Comparison of ENCODE assay signal across 2 cellular contexts in the genomic region with DNA sequence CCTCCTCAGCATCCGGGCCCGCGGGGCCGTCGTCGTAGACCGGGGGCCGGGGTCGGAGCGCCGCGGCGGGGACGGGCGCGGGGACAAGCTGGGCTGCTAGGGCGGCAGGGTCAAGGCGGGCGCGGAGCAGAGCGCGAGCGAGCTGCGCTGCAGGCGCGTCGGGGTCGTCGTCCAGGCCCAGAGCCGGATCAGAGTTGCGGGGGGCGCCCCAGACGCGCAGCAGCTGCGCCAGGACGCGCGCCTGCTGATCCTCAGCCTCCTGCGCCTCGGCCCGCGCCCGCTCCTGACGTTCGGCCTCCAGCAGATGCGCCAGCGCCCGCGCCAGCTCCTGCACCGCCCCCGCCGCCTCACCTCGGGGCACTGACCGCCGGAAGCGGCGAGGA.
TF ChIP-seq lines count a peak whose summit lies in the region.

No MANE protein-coding gene starts in this region.

TF ChIP-seq in SK-N-SH, 30 proteins besides CTCF, POLR2A, EP300 and RAD21:
- TF ChIP-seq, protein P1, sequence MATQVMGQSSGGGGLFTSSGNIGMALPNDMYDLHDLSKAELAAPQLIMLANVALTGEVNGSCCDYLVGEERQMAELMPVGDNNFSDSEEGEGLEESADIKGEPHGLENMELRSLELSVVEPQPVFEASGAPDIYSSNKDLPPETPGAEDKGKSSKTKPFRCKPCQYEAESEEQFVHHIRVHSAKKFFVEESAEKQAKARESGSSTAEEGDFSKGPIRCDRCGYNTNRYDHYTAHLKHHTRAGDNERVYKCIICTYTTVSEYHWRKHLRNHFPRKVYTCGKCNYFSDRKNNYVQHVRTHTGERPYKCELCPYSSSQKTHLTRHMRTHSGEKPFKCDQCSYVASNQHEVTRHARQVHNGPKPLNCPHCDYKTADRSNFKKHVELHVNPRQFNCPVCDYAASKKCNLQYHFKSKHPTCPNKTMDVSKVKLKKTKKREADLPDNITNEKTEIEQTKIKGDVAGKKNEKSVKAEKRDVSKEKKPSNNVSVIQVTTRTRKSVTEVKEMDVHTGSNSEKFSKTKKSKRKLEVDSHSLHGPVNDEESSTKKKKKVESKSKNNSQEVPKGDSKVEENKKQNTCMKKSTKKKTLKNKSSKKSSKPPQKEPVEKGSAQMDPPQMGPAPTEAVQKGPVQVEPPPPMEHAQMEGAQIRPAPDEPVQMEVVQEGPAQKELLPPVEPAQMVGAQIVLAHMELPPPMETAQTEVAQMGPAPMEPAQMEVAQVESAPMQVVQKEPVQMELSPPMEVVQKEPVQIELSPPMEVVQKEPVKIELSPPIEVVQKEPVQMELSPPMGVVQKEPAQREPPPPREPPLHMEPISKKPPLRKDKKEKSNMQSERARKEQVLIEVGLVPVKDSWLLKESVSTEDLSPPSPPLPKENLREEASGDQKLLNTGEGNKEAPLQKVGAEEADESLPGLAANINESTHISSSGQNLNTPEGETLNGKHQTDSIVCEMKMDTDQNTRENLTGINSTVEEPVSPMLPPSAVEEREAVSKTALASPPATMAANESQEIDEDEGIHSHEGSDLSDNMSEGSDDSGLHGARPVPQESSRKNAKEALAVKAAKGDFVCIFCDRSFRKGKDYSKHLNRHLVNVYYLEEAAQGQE (IDR thresholded peaks at IDR 0.05; ENCODE audit: low read depth, low read length): no peak
- no peak for TF ChIP-seq RFX5 (IDR thresholded peaks at IDR 0.05; ENCODE audit: low read length)
- no peak for TF ChIP-seq ELF1 (IDR thresholded peaks at IDR 0.05)
- no peak for TF ChIP-seq NRF1 (IDR thresholded peaks at IDR 0.05; ENCODE audit: low read depth, low read length)
- no peak for TF ChIP-seq FOSL2 (IDR thresholded peaks at IDR 0.05; ENCODE audit: borderline replicate concordance, low read depth)
- no peak for TF ChIP-seq NFIC (IDR thresholded peaks at IDR 0.05; ENCODE audit: borderline replicate concordance)
- TF ChIP-seq POLR2AphosphoS5 (IDR thresholded peaks at IDR 0.05; ENCODE audit: low read depth, low read length): no peak
- no peak for TF ChIP-seq RCOR1 (IDR thresholded peaks at IDR 0.05; ENCODE audit: low read length)
- no peak for TF ChIP-seq TEAD4 (IDR thresholded peaks at IDR 0.05; ENCODE audit: borderline replicate concordance, insufficient read depth)
TF ChIP-seq in SK-N-SH: peak in this region for 0.

TF ChIP-seq in SK-N-SH treated with all-trans-retinoic acid at 6 μM for 48 hours, 23 proteins besides CTCF, POLR2A, EP300 and RAD21:
- TF ChIP-seq ARNTL (CRISPR knock-in tag; IDR thresholded peaks at IDR 0.05; ENCODE audit: borderline replicate concordance, low read depth) (no peak), RARB (CRISPR knock-in tag; IDR thresholded peaks at IDR 0.05) (no peak), ZC3H10 (CRISPR knock-in tag; IDR thresholded peaks at IDR 0.05) (no peak), ESRRG (CRISPR knock-in tag; IDR thresholded peaks at IDR 0.05) (no peak), OSR1 (CRISPR knock-in tag; IDR thresholded peaks at IDR 0.05) (no peak), SNAI2 (CRISPR knock-in tag; IDR thresholded peaks at IDR 0.05) (no peak), TOX (CRISPR knock-in tag; IDR thresholded peaks at IDR 0.05; ENCODE audit: borderline replicate concordance) (no peak), PPARA (CRISPR knock-in tag; IDR thresholded peaks at IDR 0.05; ENCODE audit: borderline replicate concordance) (no peak), BACH2 (CRISPR knock-in tag; IDR thresholded peaks at IDR 0.05; ENCODE audit: borderline replicate concordance) (no peak), GLIS3 (CRISPR knock-in tag; IDR thresholded peaks at IDR 0.05) (no peak), ZNF565 (CRISPR knock-in tag; conservative IDR thresholded peaks at IDR 0.05; ENCODE audit: low read depth) (no peak)
- TF ChIP-seq, protein P2, sequence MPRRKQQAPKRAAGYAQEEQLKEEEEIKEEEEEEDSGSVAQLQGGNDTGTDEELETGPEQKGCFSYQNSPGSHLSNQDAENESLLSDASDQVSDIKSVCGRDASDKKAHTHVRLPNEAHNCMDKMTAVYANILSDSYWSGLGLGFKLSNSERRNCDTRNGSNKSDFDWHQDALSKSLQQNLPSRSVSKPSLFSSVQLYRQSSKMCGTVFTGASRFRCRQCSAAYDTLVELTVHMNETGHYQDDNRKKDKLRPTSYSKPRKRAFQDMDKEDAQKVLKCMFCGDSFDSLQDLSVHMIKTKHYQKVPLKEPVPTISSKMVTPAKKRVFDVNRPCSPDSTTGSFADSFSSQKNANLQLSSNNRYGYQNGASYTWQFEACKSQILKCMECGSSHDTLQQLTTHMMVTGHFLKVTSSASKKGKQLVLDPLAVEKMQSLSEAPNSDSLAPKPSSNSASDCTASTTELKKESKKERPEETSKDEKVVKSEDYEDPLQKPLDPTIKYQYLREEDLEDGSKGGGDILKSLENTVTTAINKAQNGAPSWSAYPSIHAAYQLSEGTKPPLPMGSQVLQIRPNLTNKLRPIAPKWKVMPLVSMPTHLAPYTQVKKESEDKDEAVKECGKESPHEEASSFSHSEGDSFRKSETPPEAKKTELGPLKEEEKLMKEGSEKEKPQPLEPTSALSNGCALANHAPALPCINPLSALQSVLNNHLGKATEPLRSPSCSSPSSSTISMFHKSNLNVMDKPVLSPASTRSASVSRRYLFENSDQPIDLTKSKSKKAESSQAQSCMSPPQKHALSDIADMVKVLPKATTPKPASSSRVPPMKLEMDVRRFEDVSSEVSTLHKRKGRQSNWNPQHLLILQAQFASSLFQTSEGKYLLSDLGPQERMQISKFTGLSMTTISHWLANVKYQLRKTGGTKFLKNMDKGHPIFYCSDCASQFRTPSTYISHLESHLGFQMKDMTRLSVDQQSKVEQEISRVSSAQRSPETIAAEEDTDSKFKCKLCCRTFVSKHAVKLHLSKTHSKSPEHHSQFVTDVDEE (CRISPR knock-in tag; IDR thresholded peaks at IDR 0.05): no peak
- TF ChIP-seq, protein P3, sequence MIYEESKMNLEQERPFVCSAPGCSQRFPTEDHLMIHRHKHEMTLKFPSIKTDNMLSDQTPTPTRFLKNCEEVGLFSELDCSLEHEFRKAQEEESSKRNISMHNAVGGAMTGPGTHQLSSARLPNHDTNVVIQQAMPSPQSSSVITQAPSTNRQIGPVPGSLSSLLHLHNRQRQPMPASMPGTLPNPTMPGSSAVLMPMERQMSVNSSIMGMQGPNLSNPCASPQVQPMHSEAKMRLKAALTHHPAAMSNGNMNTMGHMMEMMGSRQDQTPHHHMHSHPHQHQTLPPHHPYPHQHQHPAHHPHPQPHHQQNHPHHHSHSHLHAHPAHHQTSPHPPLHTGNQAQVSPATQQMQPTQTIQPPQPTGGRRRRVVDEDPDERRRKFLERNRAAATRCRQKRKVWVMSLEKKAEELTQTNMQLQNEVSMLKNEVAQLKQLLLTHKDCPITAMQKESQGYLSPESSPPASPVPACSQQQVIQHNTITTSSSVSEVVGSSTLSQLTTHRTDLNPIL (CRISPR knock-in tag; IDR thresholded peaks at IDR 0.05; ENCODE audit: low read depth): no peak
- TF ChIP-seq, protein P4, sequence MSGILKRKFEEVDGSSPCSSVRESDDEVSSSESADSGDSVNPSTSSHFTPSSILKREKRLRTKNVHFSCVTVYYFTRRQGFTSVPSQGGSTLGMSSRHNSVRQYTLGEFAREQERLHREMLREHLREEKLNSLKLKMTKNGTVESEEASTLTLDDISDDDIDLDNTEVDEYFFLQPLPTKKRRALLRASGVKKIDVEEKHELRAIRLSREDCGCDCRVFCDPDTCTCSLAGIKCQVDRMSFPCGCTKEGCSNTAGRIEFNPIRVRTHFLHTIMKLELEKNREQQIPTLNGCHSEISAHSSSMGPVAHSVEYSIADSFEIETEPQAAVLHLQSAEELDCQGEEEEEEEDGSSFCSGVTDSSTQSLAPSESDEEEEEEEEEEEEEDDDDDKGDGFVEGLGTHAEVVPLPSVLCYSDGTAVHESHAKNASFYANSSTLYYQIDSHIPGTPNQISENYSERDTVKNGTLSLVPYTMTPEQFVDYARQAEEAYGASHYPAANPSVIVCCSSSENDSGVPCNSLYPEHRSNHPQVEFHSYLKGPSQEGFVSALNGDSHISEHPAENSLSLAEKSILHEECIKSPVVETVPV (CRISPR knock-in tag; IDR thresholded peaks at IDR 0.05): no peak
- TF ChIP-seq, protein P5, sequence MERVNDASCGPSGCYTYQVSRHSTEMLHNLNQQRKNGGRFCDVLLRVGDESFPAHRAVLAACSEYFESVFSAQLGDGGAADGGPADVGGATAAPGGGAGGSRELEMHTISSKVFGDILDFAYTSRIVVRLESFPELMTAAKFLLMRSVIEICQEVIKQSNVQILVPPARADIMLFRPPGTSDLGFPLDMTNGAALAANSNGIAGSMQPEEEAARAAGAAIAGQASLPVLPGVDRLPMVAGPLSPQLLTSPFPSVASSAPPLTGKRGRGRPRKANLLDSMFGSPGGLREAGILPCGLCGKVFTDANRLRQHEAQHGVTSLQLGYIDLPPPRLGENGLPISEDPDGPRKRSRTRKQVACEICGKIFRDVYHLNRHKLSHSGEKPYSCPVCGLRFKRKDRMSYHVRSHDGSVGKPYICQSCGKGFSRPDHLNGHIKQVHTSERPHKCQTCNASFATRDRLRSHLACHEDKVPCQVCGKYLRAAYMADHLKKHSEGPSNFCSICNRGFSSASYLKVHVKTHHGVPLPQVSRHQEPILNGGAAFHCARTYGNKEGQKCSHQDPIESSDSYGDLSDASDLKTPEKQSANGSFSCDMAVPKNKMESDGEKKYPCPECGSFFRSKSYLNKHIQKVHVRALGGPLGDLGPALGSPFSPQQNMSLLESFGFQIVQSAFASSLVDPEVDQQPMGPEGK (CRISPR knock-in tag; IDR thresholded peaks at IDR 0.05; ENCODE audit: borderline replicate concordance): no peak
